Comparison of ENCODE assay signal across 1 cellular context in the genomic region with DNA sequence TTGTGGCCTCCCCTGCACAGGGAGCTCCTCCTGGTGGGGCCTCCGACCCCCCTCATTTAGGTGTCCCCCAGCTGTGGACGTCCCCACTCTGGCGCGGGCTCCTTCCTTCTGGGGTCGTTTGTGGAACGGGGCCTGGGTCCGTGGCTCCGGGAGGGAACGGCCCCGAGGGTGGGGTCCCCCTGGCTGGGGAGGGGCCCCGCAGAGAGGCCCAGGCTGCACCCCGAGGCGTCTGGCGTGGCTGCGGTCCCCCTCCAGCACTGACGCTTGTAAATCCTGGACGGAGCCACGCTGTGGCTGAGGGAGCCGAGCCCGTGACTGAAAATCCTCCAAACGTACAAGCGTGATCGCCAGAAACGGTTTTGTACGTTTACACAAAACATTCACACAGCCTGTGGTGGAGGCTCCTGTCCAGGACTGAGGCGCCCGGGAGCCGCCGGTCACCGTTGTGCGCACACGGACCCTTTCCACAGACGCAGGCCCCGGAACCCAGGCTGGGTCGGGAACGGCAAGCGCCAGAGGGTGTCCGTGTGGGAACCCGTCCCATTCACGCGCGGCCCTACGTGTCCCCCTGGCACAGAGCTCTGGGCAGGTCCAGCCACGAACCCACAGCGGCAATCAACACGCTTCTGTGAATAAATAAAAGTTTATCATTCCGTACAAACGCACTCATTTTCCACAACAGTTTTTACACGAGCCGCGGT.
TF ChIP-seq lines count a peak whose summit lies in the region.

No MANE protein-coding gene starts in this region.

TF ChIP-seq in IMR-90, 13 proteins besides CTCF, POLR2A, EP300 and RAD21:
- TF ChIP-seq MAZ (IDR thresholded peaks at IDR 0.05; ENCODE audit: borderline replicate concordance, low read depth, low read length): no peak
- TF ChIP-seq RCOR1 (IDR thresholded peaks at IDR 0.05; ENCODE audit: insufficient replicate concordance, low read length): no peak
- TF ChIP-seq BHLHE40 (IDR thresholded peaks at IDR 0.05; ENCODE audit: low read depth, low read length): no peak
- no peak for TF ChIP-seq CEBPB (IDR thresholded peaks at IDR 0.05; ENCODE audit: low read depth, low read length)
- TF ChIP-seq SMC3 (IDR thresholded peaks at IDR 0.05; ENCODE audit: low read depth, low read length): no peak
- TF ChIP-seq MAFK (IDR thresholded peaks at IDR 0.05; ENCODE audit: low read depth, low read length): no peak
- no peak for TF ChIP-seq NFE2L2 (IDR thresholded peaks at IDR 0.05; ENCODE audit: low read depth, low read length)
